In the genomic region with DNA sequence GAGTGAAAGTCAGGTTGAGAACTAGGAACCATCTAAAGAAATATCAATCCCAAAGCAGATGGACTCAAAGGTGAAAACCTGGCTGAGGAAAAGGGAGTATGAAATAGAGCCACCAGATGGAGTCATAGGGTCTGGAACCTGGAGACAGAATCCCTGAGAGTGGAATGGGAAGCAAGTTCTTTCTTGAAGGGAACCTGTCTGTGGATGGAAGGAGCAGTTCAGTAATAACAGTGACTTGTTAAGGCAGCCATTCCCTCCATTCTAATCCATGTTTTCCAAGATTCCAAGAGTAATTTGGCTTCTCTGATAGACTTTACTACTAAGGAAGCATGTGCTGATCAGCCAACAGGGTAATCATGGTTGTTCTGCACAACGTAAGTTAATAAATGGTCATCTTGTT, we compare ENCODE assay signal across 11 cellular contexts. TPM values are rescaled to one million over a fixed set of nuclear protein-coding genes. Genes with fewer than 3 reads are reported as not detected.
A peak's percentile ranks its signal among the peaks of the same experiment; 100 is the strongest.
DNase-seq lines count a peak whose midpoint lies in the region; ATAC-seq and TF ChIP-seq lines count a peak whose summit lies in the region.
"Had no signal": no experiment of that assay in that cellular context is flagged by ENCODE, and none has a peak within 500 bp of the region (broad histone marks: within the 10 kb centered on the region; RNA-seq: fewer than 3 reads in every experiment).

No MANE protein-coding gene starts in this region.

- no peaks in the 10 kb centered on the region for H3K36me3 Mint-ChIP-seq in HFFc6 (ENCODE audit: low read depth)
- no peaks in the 10 kb centered on the region for H3K36me3 Mint-ChIP-seq in activated T-helper 17 cell treated with anti-CD3 and anti-CD28 coated beads, Interleukin-2, amount 50 U/mL, for 72 hours (ENCODE audit: low read depth)

- H3K27me3 Mint-ChIP-seq in HFFc6 (ENCODE audit: insufficient read depth) = peaks cover 16% of the 10 kb centered on the region
- peaks cover 26% of the 10 kb centered on the region for H3K27me3 Mint-ChIP-seq in activated T-helper 17 cell treated with anti-CD3 and anti-CD28 coated beads, Interleukin-2, amount 50 U/mL, for 72 hours

- DNase-seq in BE2C (no peak), HFFc6 (peak; percentile 5), astrocyte of the spinal cord (ENCODE audit: low read depth, low spot score) (peak; percentile 4), kidney tubule cell (ENCODE audit: low spot score) (peak; percentile 45), GM19238 (ENCODE audit: insufficient read length, low spot score) (no peak), NCI-H128 (lab: John Stamatoyannopoulos, UW; ENCODE audit: unreplicated experiment) (no peak)
- no peak for DNase-seq in central memory CD4-positive, alpha-beta T cell
- DNase-seq: activated CD4-positive, alpha-beta T cell treated with anti-CD3 and anti-CD28 coated beads, Interleukin-2, amount 50 U/mL, for 4 hours; hippocampal formation; occipital lobe had no signal

- TF ChIP-seq CTCF in BE2C (IDR thresholded peaks at IDR 0.05; ENCODE audit: low read depth, low read length) = peak; percentile 60
- peak; percentile 48; the same call in 1 of the 2 replicates for TF ChIP-seq CTCF in HFFc6 (IDR thresholded peaks at IDR 0.05)
- TF ChIP-seq CTCF in astrocyte of the spinal cord (IDR thresholded peaks at IDR 0.05; ENCODE audit: low read depth, low read length) = peak; percentile 29

- H3K4me1 ChIP-seq in BE2C = no peaks in the 10 kb centered on the region; the same call in 1 of the 2 replicates

- no peaks in the 10 kb centered on the region for H3K36me3 ChIP-seq in BE2C

- in situ Hi-C loops in astrocyte of the spinal cord (cut with HindIII; ENCODE audit: low sequenced_read_pairs) = no loop called here

- H3K9me3 ChIP-seq in BE2C = no peaks in the 10 kb centered on the region

- no peak overlapping the region for H3K4me3 Mint-ChIP-seq in HFFc6
- H3K4me3 Mint-ChIP-seq in activated T-helper 17 cell treated with anti-CD3 and anti-CD28 coated beads, Interleukin-2, amount 50 U/mL, for 72 hours = no peak overlapping the region

- no peaks in the 10 kb centered on the region for H3K27me3 ChIP-seq in BE2C

- no peak overlapping the region for H3K27ac Mint-ChIP-seq in HFFc6
- no peak overlapping the region for H3K27ac Mint-ChIP-seq in activated T-helper 17 cell treated with anti-CD3 and anti-CD28 coated beads, Interleukin-2, amount 50 U/mL, for 72 hours

- no peak for ATAC-seq in activated T-helper 17 cell treated with anti-CD3 and anti-CD28 coated beads, Interleukin-2, amount 50 U/mL, for 72 hours (replicated peaks)

- H3K4me3 ChIP-seq in BE2C (ENCODE audit: low read depth, low read length) = no peak overlapping the region
- no peak overlapping the region for H3K4me3 ChIP-seq in astrocyte of the spinal cord (ENCODE audit: low read depth, low read length)

- H3K4me1 Mint-ChIP-seq in HFFc6 (ENCODE audit: low read depth) = no peaks in the 10 kb centered on the region
- H3K4me1 Mint-ChIP-seq in activated T-helper 17 cell treated with anti-CD3 and anti-CD28 coated beads, Interleukin-2, amount 50 U/mL, for 72 hours = no peaks in the 10 kb centered on the region

- no peaks in the 10 kb centered on the region for H3K9me3 Mint-ChIP-seq in HFFc6
- H3K9me3 Mint-ChIP-seq in activated T-helper 17 cell treated with anti-CD3 and anti-CD28 coated beads, Interleukin-2, amount 50 U/mL, for 72 hours = no peaks in the 10 kb centered on the region

RNA-seq across cellular contexts. Expression of a gene that starts 22.5 kb away (rescaled TPM):
- polyA plus RNA-seq in BE2C (2012; ENCODE audit: insufficient read depth, insufficient read length, low read depth) = not detected
- not detected for total RNA-seq in HFFc6 (2021; fragmentation: NEBNext Ultra II Directional; extraction: Animal tissue kit (Norgen Biotek cat#: 25700))
- not detected for total RNA-seq in activated T-helper 17 cell treated with anti-CD3 and anti-CD28 coated beads, Interleukin-2, amount 50 U/mL, for 72 hours

RNA-seq across cellular contexts. Expression of a gene that starts 50.2 kb away (rescaled TPM):
- polyA plus RNA-seq in BE2C (2012; ENCODE audit: insufficient read depth, insufficient read length, low read depth) = 0.59 TPM
- not detected for total RNA-seq in HFFc6 (2021; fragmentation: NEBNext Ultra II Directional; extraction: Animal tissue kit (Norgen Biotek cat#: 25700))
- total RNA-seq in activated T-helper 17 cell treated with anti-CD3 and anti-CD28 coated beads, Interleukin-2, amount 50 U/mL, for 72 hours = 1 to 10 TPM in 1 of 2 donors, not detected in 1; 1.1 TPM

Comparison
In these comparisons a context has a peak if more than half of its experiments do, and no peak if none do; other contexts are left out.
1. DNase-seq: peak in HFFc6 (single experiment), astrocyte of the spinal cord (single experiment) and kidney tubule cell (single experiment); none in BE2C (single experiment), GM19238 (single experiment), NCI-H128 (single experiment) and central memory CD4-positive, alpha-beta T cell (single experiment).
2. Peak in every context shown above with its lines, with median percentiles within 50 percentile points of each other: CTCF ChIP-seq.